In the genomic region with DNA sequence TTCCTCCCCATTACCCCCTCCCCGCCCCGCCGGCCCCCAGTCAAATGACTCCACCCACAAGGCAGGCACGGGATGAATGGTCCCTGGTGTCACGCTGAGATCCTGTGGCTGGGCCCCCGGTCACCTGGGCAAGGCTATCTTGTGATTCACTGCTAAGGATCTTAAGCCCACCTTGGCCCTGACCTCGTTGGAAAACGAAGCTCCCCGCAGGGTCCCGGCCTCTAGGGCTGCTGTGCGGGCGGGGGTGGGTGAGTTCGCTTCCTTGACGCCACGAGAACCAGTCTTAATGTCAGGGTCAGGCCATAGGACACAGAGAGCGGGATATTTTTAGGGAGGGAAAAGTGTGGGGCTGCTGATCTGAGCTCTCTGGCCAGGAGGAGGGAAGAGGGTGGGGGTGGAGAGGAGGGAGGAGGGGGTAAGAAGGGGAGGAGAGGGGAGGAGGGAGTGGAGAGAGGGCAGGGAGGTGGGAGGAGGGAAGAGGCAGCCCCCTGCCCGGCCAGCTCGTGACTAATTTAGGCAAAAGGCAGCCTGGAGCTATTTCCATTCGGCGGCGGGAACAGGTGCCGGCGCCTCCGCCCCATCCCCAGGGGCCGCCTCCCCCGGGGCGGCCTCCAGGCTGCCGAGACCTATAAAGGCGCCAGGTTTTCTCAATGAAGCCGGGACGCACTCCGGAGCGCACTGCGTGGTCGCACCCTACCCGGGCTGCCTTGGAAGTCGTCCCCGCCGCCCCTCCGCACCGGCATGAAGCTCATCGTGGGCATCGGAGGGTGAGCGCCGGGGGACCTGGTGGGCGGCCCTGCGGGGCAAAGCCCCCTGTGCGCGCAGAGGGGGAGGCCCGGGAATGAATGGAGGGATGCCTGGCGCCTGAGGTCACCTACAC, we compare ENCODE assay signal across 1 cellular context.
TF ChIP-seq lines count a peak whose summit lies in the region.

A gene with protein sequence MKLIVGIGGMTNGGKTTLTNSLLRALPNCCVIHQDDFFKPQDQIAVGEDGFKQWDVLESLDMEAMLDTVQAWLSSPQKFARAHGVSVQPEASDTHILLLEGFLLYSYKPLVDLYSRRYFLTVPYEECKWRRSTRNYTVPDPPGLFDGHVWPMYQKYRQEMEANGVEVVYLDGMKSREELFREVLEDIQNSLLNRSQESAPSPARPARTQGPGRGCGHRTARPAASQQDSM (plus strand): TSS at position 139 of the 880 bp plus-strand sequence. CDS start 603 bp downstream, at position 742.

TF ChIP-seq in GM23338, 12 proteins besides CTCF, POLR2A, EP300 and RAD21 (continued from another document):
- TF ChIP-seq, protein P1, sequence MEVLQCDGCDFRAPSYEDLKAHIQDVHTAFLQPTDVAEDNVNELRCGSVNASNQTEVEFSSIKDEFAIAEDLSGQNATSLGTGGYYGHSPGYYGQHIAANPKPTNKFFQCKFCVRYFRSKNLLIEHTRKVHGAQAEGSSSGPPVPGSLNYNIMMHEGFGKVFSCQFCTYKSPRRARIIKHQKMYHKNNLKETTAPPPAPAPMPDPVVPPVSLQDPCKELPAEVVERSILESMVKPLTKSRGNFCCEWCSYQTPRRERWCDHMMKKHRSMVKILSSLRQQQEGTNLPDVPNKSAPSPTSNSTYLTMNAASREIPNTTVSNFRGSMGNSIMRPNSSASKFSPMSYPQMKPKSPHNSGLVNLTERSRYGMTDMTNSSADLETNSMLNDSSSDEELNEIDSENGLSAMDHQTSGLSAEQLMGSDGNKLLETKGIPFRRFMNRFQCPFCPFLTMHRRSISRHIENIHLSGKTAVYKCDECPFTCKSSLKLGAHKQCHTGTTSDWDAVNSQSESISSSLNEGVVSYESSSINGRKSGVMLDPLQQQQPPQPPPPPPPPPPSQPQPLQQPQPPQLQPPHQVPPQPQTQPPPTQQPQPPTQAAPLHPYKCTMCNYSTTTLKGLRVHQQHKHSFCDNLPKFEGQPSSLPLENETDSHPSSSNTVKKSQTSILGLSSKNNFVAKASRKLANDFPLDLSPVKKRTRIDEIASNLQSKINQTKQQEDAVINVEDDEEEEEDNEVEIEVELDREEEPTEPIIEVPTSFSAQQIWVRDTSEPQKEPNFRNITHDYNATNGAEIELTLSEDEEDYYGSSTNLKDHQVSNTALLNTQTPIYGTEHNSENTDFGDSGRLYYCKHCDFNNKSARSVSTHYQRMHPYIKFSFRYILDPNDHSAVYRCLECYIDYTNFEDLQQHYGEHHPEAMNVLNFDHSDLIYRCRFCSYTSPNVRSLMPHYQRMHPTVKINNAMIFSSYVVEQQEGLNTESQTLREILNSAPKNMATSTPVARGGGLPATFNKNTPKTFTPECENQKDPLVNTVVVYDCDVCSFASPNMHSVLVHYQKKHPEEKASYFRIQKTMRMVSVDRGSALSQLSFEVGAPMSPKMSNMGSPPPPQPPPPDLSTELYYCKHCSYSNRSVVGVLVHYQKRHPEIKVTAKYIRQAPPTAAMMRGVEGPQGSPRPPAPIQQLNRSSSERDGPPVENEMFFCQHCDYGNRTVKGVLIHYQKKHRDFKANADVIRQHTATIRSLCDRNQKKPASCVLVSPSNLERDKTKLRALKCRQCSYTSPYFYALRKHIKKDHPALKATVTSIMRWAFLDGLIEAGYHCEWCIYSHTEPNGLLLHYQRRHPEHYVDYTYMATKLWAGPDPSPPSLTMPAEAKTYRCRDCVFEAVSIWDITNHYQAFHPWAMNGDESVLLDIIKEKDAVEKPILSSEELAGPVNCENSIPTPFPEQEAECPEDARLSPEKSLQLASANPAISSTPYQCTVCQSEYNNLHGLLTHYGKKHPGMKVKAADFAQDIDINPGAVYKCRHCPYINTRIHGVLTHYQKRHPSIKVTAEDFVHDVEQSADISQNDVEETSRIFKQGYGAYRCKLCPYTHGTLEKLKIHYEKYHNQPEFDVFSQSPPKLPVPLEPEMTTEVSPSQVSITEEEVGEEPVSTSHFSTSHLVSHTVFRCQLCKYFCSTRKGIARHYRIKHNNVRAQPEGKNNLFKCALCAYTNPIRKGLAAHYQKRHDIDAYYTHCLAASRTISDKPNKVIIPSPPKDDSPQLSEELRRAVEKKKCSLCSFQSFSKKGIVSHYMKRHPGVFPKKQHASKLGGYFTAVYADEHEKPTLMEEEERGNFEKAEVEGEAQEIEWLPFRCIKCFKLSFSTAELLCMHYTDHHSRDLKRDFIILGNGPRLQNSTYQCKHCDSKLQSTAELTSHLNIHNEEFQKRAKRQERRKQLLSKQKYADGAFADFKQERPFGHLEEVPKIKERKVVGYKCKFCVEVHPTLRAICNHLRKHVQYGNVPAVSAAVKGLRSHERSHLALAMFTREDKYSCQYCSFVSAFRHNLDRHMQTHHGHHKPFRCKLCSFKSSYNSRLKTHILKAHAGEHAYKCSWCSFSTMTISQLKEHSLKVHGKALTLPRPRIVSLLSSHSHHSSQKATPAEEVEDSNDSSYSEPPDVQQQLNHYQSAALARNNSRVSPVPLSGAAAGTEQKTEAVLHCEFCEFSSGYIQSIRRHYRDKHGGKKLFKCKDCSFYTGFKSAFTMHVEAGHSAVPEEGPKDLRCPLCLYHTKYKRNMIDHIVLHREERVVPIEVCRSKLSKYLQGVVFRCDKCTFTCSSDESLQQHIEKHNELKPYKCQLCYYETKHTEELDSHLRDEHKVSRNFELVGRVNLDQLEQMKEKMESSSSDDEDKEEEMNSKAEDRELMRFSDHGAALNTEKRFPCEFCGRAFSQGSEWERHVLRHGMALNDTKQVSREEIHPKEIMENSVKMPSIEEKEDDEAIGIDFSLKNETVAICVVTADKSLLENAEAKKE (CRISPR knock-in tag; IDR thresholded peaks at IDR 0.05), result no peak
- TF ChIP-seq ZNF331 (CRISPR knock-in tag; IDR thresholded peaks at IDR 0.05; ENCODE audit: low read depth) (no peak), ZNF114 (CRISPR knock-in tag; IDR thresholded peaks at IDR 0.05) (no peak), JUNB (IDR thresholded peaks at IDR 0.05; ENCODE audit: unreplicated experiment) (no peak)
- TF ChIP-seq, protein P2, sequence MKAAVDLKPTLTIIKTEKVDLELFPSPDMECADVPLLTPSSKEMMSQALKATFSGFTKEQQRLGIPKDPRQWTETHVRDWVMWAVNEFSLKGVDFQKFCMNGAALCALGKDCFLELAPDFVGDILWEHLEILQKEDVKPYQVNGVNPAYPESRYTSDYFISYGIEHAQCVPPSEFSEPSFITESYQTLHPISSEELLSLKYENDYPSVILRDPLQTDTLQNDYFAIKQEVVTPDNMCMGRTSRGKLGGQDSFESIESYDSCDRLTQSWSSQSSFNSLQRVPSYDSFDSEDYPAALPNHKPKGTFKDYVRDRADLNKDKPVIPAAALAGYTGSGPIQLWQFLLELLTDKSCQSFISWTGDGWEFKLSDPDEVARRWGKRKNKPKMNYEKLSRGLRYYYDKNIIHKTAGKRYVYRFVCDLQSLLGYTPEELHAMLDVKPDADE (IDR thresholded peaks at IDR 0.05), result no peak
TF ChIP-seq in GM23338: peak in this region for 0.
